In genomic region chr2:48144777-48145176, GRCh38 we compare ENCODE assay signal across 10 cellular contexts.
A peak's percentile ranks its signal among the peaks of the same experiment; 100 is the strongest.
DNase-seq lines count a peak whose midpoint lies in the region; ATAC-seq and TF ChIP-seq lines count a peak whose summit lies in the region.
"Had no signal": no experiment of that assay in that cellular context is flagged by ENCODE, and none has a peak within 500 bp of the region (broad histone marks: within the 10 kb centered on the region; RNA-seq: fewer than 3 reads in every experiment).

No MANE protein-coding gene starts in this region.

- in situ Hi-C loops in brain microvascular endothelial cell (cut with HindIII; ENCODE audit: low pct_ligation_motif_present, low sequenced_read_pairs) = no loop called here
- in situ Hi-C loops in ACHN (cut with HindIII; ENCODE audit: low pct_ligation_motif_present, low pct_unique_long_range_greater_than_20kb, low sequenced_read_pairs) = no loop called here

- H3K27me3 ChIP-seq in right atrium auricular region = no peaks in the 10 kb centered on the region
- no peaks in the 10 kb centered on the region for H3K27me3 ChIP-seq in brain microvascular endothelial cell (replicated peaks)
- H3K27me3 ChIP-seq in thyroid gland = no peaks in the 10 kb centered on the region

- ATAC-seq in left ventricle myocardium superior (peak; percentile 33), GM18873 (IDR thresholded peaks at IDR 0.05; ENCODE audit: low FRiP score, unreplicated experiment) (no peak)

- H3K36me3 ChIP-seq in right atrium auricular region (no peaks in the 10 kb centered on the region), brain microvascular endothelial cell (replicated peaks) (no peaks in the 10 kb centered on the region), thyroid gland (no peaks in the 10 kb centered on the region)

- H3K4me1 ChIP-seq in right atrium auricular region (no peaks in the 10 kb centered on the region), thyroid gland (peaks cover 0 to 3% of the 10 kb centered on the region in 2 donors)

- intact Hi-C loops in left ventricle myocardium superior (cut with micrococcal nuclease) (no loop called here), thyroid gland (cut with DNase I) (no loop called here)

- WGBS in thyroid gland, 2 donors = 13 to 17% methylated on average over 2 of the region's 2 CpGs

- DNase-seq in left ventricle myocardium superior (no peak), right atrium auricular region (ENCODE audit: low spot score) (no peak), NCI-H2227 treated with DMSO at 0.1 percent for 48 hours (lab: John Stamatoyannopoulos, UW) (peak; percentile 13), brain microvascular endothelial cell (peak; percentile 12), thyroid gland (peak; percentile 33 to 45), hippocampal formation (lab: John Stamatoyannopoulos, UW) (no peak), ACHN (no peak)
- DNase-seq: activated gamma-delta T cell treated with Interleukin-2 at 50 U/mL for 16 hours had no signal

- H3K4me3 ChIP-seq in right atrium auricular region (no peak overlapping the region), brain microvascular endothelial cell (ENCODE audit: low read depth, low read length) (no peak overlapping the region), thyroid gland (replicated peaks in 1 of 3) (no peak overlapping the region)
- H3K4me3 ChIP-seq: skin epidermis had no signal

- TF ChIP-seq CTCF in right atrium auricular region (IDR thresholded peaks at IDR 0.05) (no peak), brain microvascular endothelial cell (IDR thresholded peaks at IDR 0.05; ENCODE audit: low read depth, low read length, missing control alignments) (no peak), thyroid gland (IDR thresholded peaks at IDR 0.05) (no peak)

- no peak overlapping the region for H3K27ac ChIP-seq in right atrium auricular region
- H3K27ac ChIP-seq in brain microvascular endothelial cell = no peak overlapping the region
- no peak overlapping the region for H3K27ac ChIP-seq in thyroid gland
- H3K27ac ChIP-seq: skin epidermis had no signal

- no peak for TF ChIP-seq POLR2A in thyroid gland (IDR thresholded peaks at IDR 0.05)

- H3K9me3 ChIP-seq in right atrium auricular region (no peaks in the 10 kb centered on the region), thyroid gland (no peaks in the 10 kb centered on the region)

Comparison
In these comparisons a context has a peak if more than half of its experiments do, and no peak if none do; other contexts are left out.
1. DNase-seq: peak in NCI-H2227 treated with DMSO at 0.1 percent for 48 hours (single experiment), brain microvascular endothelial cell (single experiment) and thyroid gland (2 of 2); none in left ventricle myocardium superior (single experiment), right atrium auricular region (single experiment), hippocampal formation (0 of 2) and ACHN (single experiment).